In the genomic region with DNA sequence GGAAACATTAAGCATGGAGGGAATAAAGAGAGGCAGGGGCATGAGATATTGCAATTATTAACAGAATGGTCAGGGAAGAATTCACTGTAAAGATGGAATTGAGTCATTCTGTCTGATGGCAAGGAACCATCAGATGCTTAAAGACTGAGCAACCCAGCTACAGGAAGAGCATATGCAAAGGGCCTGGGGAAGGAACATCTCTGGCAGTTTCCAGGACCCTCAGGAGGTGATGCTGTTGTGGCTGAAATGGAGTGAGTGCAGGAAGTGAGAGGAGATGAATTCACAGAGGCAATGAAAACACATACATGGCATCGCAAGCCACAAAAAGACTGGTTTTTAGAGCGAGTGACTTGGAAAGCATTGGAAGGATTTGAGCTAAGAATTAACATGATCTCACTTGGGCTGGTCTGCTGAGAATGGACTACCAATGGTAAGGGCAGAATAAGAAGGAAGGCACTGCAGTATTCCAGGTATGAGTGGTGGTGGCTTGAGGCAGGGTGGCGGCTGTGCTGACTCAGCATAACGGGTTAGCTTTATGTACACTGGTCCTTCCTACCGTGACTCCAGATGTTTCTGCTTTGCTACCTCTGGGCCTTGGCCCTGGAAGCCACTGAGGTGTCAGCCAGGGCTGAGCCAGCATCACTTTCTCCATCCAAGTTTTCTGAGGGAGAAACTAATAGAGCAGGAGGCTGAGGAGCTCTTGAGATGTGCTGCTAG, we compare ENCODE assay signal across 25 cellular contexts.
"Had no signal": no experiment of that assay in that cellular context is flagged by ENCODE, and none has a peak within 500 bp of the region (broad histone marks: within the 10 kb centered on the region; RNA-seq: fewer than 3 reads in every experiment).

No MANE protein-coding gene starts in this region.

- H3K4me1 Mint-ChIP-seq: activated naive CD4-positive, alpha-beta T cell treated with anti-CD3 and anti-CD28 coated beads, Interleukin-2, amount 50 U/mL, for 24 hours had no signal

- ATAC-seq: activated CD8-positive, alpha-beta T cell treated with anti-CD3 and anti-CD28 coated beads for 36 hours; Panc1 had no signal

- H3K9me3 ChIP-seq: breast epithelium, SJCRH30, SK-N-SH had no signal

- H3K4me3 Mint-ChIP-seq: activated CD8-positive, alpha-beta T cell treated with anti-CD3 and anti-CD28 coated beads for 36 hours; activated naive CD4-positive, alpha-beta T cell treated with anti-CD3 and anti-CD28 coated beads, Interleukin-2, amount 50 U/mL, for 24 hours had no signal

- H3K4me2 ChIP-seq: SK-N-SH had no signal

- H3K36me3 Mint-ChIP-seq: activated naive CD4-positive, alpha-beta T cell treated with anti-CD3 and anti-CD28 coated beads, Interleukin-2, amount 50 U/mL, for 24 hours had no signal

- H3K27me3 Mint-ChIP-seq: activated CD8-positive, alpha-beta T cell treated with anti-CD3 and anti-CD28 coated beads for 36 hours; activated naive CD4-positive, alpha-beta T cell treated with anti-CD3 and anti-CD28 coated beads, Interleukin-2, amount 50 U/mL, for 24 hours had no signal

- H3K9ac ChIP-seq: SK-N-SH had no signal

- DNase-seq: activated CD4-positive, alpha-beta T cell treated with anti-CD3 and anti-CD28 coated beads for 4 hours; activated CD4-positive, CD25-positive, alpha-beta regulatory T cell; activated CD8-positive, alpha-beta memory T cell treated with anti-CD3 and anti-CD28 coated beads, Interleukin-2, amount 50 U/mL, for 4 hours; activated CD8-positive, alpha-beta T cell treated with anti-CD3 and anti-CD28 coated beads for 36 hours; activated naive CD4-positive, alpha-beta T cell; aorta; caudate nucleus; MM.1S; NCI-H1105; NCI-H1436; NCI-H187; NCI-H2081; NCI-H510A treated with DMSO at 0.1 percent for 48 hours; NCI-H69; NK-92 treated with Interleukin-12 subunit alpha and Interleukin-12 subunit beta, amount 100 ng/mL, for 24 hours; OCI-M1; Right ventricle myocardium superior; SJCRH30; SK-N-SH; T-helper 1 cell had no signal

- H3K27ac ChIP-seq: breast epithelium, RWPE1, SJCRH30, VCaP had no signal

- H3K4me1 ChIP-seq: breast epithelium, SJCRH30 had no signal

- H3K9me3 Mint-ChIP-seq: activated CD8-positive, alpha-beta T cell treated with anti-CD3 and anti-CD28 coated beads for 36 hours; activated naive CD4-positive, alpha-beta T cell treated with anti-CD3 and anti-CD28 coated beads, Interleukin-2, amount 50 U/mL, for 24 hours had no signal

- H3K36me3 ChIP-seq: breast epithelium had no signal

- H3K27ac Mint-ChIP-seq: activated CD8-positive, alpha-beta T cell treated with anti-CD3 and anti-CD28 coated beads for 36 hours; activated naive CD4-positive, alpha-beta T cell treated with anti-CD3 and anti-CD28 coated beads, Interleukin-2, amount 50 U/mL, for 24 hours had no signal

- H3K27me3 ChIP-seq: breast epithelium, SJCRH30 had no signal

- H3K4me3 ChIP-seq: breast epithelium, SJCRH30 had no signal
